1 cellular context compared by ENCODE assay signal in the genomic region with DNA sequence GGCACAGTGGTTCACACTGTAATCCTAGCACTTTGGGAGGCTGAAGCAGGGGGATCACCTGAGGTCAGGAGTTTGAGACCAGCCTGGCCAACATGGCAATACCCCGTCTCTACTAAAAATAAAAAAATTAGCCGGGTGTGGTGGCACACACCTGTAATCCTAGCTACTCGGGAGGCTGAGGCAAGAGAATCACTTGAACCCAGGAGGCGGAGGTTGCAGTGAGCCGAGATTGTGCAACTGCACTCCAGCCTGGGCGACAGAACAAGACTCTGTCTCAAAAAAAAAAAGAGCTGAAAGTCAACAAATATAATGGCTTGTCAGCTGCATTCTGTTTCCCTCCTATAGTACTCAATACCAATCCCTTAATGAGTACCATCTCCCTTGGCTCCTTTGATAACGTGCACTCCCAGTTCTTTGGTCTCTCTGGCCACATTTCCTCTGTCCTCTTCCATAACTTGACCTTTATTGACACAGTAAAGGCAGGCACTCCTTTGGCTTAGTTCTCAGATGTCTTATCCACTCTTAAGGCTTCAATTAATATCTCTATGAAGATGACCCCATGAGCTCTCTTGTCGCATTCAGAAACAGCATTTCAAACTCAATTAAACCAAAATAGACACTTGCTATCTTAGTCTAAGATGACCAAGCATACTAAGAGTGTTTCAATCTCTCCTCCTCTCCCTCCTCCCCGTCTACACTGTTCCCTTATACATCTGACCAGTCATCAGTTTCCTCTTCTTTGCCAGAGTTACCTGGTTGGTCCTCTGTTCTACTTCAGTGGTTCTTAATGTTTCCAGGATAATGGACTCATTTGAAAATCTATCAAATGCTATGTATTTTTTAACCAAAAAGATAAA.
TF ChIP-seq lines count a peak whose summit lies in the region.

No MANE protein-coding gene starts in this region.

TF ChIP-seq in HepG2, 621 proteins besides CTCF, POLR2A, EP300 and RAD21 (continued from another document):
- TF ChIP-seq, protein P1, sequence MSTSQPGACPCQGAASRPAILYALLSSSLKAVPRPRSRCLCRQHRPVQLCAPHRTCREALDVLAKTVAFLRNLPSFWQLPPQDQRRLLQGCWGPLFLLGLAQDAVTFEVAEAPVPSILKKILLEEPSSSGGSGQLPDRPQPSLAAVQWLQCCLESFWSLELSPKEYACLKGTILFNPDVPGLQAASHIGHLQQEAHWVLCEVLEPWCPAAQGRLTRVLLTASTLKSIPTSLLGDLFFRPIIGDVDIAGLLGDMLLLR (CRISPR knock-in tag; IDR thresholded peaks at IDR 0.05): no peak
- TF ChIP-seq ZNF777 (CRISPR knock-in tag; IDR thresholded peaks at IDR 0.05) (no peak), MED13 (CRISPR knock-in tag; IDR thresholded peaks at IDR 0.05) (no peak), NCOA5 (CRISPR knock-in tag; IDR thresholded peaks at IDR 0.05) (no peak), KDM5B (CRISPR knock-in tag; IDR thresholded peaks at IDR 0.05; ENCODE audit: borderline replicate concordance) (no peak), ZNF383 (CRISPR knock-in tag; IDR thresholded peaks at IDR 0.05; ENCODE audit: borderline replicate concordance) (no peak), CBFB (CRISPR knock-in tag; IDR thresholded peaks at IDR 0.05) (no peak), ZNF251 (CRISPR knock-in tag; IDR thresholded peaks at IDR 0.05) (no peak), ZNF672 (CRISPR knock-in tag; IDR thresholded peaks at IDR 0.05) (no peak), ZNF839 (CRISPR knock-in tag; IDR thresholded peaks at IDR 0.05; ENCODE audit: borderline replicate concordance) (no peak), SRF (IDR thresholded peaks at IDR 0.05; ENCODE audit: low read depth, low read length) (no peak), DNMT3B (CRISPR knock-in tag; conservative IDR thresholded peaks at IDR 0.05) (no peak), POLR2AphosphoS5 (IDR thresholded peaks at IDR 0.05; ENCODE audit: low read depth, low read length) (no peak), MTF1 (CRISPR knock-in tag; IDR thresholded peaks at IDR 0.05) (no peak), MATR3 (CRISPR knock-in tag; IDR thresholded peaks at IDR 0.05) (no peak), ZMYM3 (CRISPR knock-in tag; IDR thresholded peaks at IDR 0.05) (peak; percentile 83), ELF3 (CRISPR knock-in tag; IDR thresholded peaks at IDR 0.05) (no peak), FIP1L1 (IDR thresholded peaks at IDR 0.05; ENCODE audit: borderline replicate concordance, insufficient read depth, low read depth, low read length) (no peak), NFE2L1 (CRISPR knock-in tag; IDR thresholded peaks at IDR 0.05; ENCODE audit: borderline replicate concordance) (no peak), CEBPB (IDR thresholded peaks at IDR 0.05; ENCODE audit: borderline replicate concordance, low read depth, low read length) (no peak), CEBPG (CRISPR knock-in tag; IDR thresholded peaks at IDR 0.05) (peak; percentile 81), SMAD9 (CRISPR knock-in tag; IDR thresholded peaks at IDR 0.05) (no peak), BRCA1 (CRISPR knock-in tag; IDR thresholded peaks at IDR 0.05) (no peak), SNAPC2 (CRISPR knock-in tag; IDR thresholded peaks at IDR 0.05) (no peak), ZNF781 (CRISPR knock-in tag; IDR thresholded peaks at IDR 0.05; ENCODE audit: borderline replicate concordance, not compliant biosample characterization) (no peak)
- TF ChIP-seq, protein P2, sequence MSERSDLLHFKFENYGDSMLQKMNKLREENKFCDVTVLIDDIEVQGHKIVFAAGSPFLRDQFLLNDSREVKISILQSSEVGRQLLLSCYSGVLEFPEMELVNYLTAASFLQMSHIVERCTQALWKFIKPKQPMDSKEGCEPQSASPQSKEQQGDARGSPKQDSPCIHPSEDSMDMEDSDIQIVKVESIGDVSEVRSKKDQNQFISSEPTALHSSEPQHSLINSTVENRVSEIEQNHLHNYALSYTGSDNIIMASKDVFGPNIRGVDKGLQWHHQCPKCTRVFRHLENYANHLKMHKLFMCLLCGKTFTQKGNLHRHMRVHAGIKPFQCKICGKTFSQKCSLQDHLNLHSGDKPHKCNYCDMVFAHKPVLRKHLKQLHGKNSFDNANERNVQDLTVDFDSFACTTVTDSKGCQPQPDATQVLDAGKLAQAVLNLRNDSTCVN (CRISPR knock-in tag; IDR thresholded peaks at IDR 0.05; ENCODE audit: borderline replicate concordance): no peak
- TF ChIP-seq, protein P3, sequence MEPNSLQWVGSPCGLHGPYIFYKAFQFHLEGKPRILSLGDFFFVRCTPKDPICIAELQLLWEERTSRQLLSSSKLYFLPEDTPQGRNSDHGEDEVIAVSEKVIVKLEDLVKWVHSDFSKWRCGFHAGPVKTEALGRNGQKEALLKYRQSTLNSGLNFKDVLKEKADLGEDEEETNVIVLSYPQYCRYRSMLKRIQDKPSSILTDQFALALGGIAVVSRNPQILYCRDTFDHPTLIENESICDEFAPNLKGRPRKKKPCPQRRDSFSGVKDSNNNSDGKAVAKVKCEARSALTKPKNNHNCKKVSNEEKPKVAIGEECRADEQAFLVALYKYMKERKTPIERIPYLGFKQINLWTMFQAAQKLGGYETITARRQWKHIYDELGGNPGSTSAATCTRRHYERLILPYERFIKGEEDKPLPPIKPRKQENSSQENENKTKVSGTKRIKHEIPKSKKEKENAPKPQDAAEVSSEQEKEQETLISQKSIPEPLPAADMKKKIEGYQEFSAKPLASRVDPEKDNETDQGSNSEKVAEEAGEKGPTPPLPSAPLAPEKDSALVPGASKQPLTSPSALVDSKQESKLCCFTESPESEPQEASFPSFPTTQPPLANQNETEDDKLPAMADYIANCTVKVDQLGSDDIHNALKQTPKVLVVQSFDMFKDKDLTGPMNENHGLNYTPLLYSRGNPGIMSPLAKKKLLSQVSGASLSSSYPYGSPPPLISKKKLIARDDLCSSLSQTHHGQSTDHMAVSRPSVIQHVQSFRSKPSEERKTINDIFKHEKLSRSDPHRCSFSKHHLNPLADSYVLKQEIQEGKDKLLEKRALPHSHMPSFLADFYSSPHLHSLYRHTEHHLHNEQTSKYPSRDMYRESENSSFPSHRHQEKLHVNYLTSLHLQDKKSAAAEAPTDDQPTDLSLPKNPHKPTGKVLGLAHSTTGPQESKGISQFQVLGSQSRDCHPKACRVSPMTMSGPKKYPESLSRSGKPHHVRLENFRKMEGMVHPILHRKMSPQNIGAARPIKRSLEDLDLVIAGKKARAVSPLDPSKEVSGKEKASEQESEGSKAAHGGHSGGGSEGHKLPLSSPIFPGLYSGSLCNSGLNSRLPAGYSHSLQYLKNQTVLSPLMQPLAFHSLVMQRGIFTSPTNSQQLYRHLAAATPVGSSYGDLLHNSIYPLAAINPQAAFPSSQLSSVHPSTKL (CRISPR knock-in tag; IDR thresholded peaks at IDR 0.05): peak; percentile 50
- TF ChIP-seq, protein P4, sequence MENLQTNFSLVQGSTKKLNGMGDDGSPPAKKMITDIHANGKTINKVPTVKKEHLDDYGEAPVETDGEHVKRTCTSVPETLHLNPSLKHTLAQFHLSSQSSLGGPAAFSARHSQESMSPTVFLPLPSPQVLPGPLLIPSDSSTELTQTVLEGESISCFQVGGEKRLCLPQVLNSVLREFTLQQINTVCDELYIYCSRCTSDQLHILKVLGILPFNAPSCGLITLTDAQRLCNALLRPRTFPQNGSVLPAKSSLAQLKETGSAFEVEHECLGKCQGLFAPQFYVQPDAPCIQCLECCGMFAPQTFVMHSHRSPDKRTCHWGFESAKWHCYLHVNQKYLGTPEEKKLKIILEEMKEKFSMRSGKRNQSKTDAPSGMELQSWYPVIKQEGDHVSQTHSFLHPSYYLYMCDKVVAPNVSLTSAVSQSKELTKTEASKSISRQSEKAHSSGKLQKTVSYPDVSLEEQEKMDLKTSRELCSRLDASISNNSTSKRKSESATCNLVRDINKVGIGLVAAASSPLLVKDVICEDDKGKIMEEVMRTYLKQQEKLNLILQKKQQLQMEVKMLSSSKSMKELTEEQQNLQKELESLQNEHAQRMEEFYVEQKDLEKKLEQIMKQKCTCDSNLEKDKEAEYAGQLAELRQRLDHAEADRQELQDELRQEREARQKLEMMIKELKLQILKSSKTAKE (CRISPR knock-in tag; IDR thresholded peaks at IDR 0.05; ENCODE audit: borderline replicate concordance): no peak
- TF ChIP-seq, protein P5, sequence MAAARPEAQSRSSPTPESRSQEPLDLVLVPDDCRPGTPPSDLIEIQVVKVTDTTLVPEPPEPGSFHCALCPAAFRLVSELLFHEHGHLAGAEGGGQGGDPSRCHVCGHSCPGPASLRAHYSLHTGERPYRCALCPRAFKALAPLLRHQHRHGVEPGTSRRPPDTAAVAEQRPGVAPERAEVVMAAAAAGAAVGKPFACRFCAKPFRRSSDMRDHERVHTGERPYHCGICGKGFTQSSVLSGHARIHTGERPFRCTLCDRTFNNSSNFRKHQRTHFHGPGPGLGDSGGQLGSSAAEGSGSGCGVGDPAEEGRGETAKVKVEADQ (CRISPR knock-in tag; IDR thresholded peaks at IDR 0.05; ENCODE audit: borderline replicate concordance): no peak
- TF ChIP-seq, protein P6, sequence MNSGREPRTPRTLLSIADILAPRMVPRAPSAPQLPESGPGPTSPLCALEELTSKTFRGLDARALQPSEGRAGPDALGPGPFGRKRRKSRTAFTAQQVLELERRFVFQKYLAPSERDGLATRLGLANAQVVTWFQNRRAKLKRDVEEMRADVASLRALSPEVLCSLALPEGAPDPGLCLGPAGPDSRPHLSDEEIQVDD (CRISPR knock-in tag; IDR thresholded peaks at IDR 0.05; ENCODE audit: borderline replicate concordance): no peak
